Comparison of ENCODE assay signal across 1 cellular context in genomic region chr19:11987405-11988231, GRCh38.
TF ChIP-seq lines count a peak whose summit lies in the region.

No MANE protein-coding gene starts in this region.

TF ChIP-seq in GM12878, 131 proteins besides CTCF, POLR2A, EP300 and RAD21 (continued from another document and continues in another):
- TF ChIP-seq IKZF2 (IDR thresholded peaks at IDR 0.05), result peak; percentile 28 to 39; a peak in 1 of 4 replicates
- TF ChIP-seq PKNOX1 (IDR thresholded peaks at IDR 0.05), result peak; percentile 98
- TF ChIP-seq, protein P1, sequence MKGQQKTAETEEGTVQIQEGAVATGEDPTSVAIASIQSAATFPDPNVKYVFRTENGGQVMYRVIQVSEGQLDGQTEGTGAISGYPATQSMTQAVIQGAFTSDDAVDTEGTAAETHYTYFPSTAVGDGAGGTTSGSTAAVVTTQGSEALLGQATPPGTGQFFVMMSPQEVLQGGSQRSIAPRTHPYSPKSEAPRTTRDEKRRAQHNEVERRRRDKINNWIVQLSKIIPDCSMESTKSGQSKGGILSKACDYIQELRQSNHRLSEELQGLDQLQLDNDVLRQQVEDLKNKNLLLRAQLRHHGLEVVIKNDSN (IDR thresholded peaks at IDR 0.05; ENCODE audit: borderline replicate concordance, extremely low read length, insufficient read depth, low read depth, low read length), result no peak
- peak; percentile 47 for TF ChIP-seq SP1 (IDR thresholded peaks at IDR 0.05; ENCODE audit: low read depth, low read length)
- TF ChIP-seq CBFB (IDR thresholded peaks at IDR 0.05; ENCODE audit: low read depth), result peak; percentile 50; the same call in 1 of the 2 replicates
- TF ChIP-seq POLR2AphosphoS5 (IDR thresholded peaks at IDR 0.05; ENCODE audit: low read length), result peak; percentile 94
- TF ChIP-seq HDAC6 (IDR thresholded peaks at IDR 0.05; ENCODE audit: unreplicated experiment), result peak; percentile 55
- TF ChIP-seq KLF5 (IDR thresholded peaks at IDR 0.05; ENCODE audit: partially characterized antibody), result no peak
- peak; percentile 17; the same call in 1 of the 2 replicates for TF ChIP-seq DPF2 (IDR thresholded peaks at IDR 0.05)
- peak; percentile 86 to 89 for TF ChIP-seq BHLHE40 (IDR thresholded peaks at IDR 0.05; ENCODE audit: borderline replicate concordance in 1 of 2, low read depth in 2 of 2, low read length in 1 of 2)
- no peak for TF ChIP-seq RB1 (IDR thresholded peaks at IDR 0.05; ENCODE audit: borderline replicate concordance)
- TF ChIP-seq TCF3 (IDR thresholded peaks at IDR 0.05; ENCODE audit: borderline replicate concordance, insufficient read depth, low read depth, low read length), result 0 out of 2 replicates have a peak, but pooled peaks have one; percentile 28
- no peak; the same call in 1 of the 2 replicates for TF ChIP-seq MAX (IDR thresholded peaks at IDR 0.05; ENCODE audit: low read depth, low read length)
- no peak for TF ChIP-seq ZNF217 (IDR thresholded peaks at IDR 0.05)
- TF ChIP-seq ATF7 (IDR thresholded peaks at IDR 0.05; ENCODE audit: low read depth), result no peak
- TF ChIP-seq, protein P2, sequence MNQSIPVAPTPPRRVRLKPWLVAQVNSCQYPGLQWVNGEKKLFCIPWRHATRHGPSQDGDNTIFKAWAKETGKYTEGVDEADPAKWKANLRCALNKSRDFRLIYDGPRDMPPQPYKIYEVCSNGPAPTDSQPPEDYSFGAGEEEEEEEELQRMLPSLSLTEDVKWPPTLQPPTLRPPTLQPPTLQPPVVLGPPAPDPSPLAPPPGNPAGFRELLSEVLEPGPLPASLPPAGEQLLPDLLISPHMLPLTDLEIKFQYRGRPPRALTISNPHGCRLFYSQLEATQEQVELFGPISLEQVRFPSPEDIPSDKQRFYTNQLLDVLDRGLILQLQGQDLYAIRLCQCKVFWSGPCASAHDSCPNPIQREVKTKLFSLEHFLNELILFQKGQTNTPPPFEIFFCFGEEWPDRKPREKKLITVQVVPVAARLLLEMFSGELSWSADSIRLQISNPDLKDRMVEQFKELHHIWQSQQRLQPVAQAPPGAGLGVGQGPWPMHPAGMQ (IDR thresholded peaks at IDR 0.05; ENCODE audit: borderline replicate concordance), result no peak
- TF ChIP-seq CEBPB (IDR thresholded peaks at IDR 0.05; ENCODE audit: borderline replicate concordance in 1 of 2, low read depth in 2 of 2, low read length in 2 of 2), result no peak
- peak; percentile 40 for TF ChIP-seq NBN (IDR thresholded peaks at IDR 0.05)
- TF ChIP-seq CHD4 (IDR thresholded peaks at IDR 0.05), result no peak
- 0 out of 2 replicates have a peak, but pooled peaks have one; percentile 53 for TF ChIP-seq CHD2 (IDR thresholded peaks at IDR 0.05; ENCODE audit: borderline replicate concordance, low read depth, low read length)
- TF ChIP-seq, protein P3, sequence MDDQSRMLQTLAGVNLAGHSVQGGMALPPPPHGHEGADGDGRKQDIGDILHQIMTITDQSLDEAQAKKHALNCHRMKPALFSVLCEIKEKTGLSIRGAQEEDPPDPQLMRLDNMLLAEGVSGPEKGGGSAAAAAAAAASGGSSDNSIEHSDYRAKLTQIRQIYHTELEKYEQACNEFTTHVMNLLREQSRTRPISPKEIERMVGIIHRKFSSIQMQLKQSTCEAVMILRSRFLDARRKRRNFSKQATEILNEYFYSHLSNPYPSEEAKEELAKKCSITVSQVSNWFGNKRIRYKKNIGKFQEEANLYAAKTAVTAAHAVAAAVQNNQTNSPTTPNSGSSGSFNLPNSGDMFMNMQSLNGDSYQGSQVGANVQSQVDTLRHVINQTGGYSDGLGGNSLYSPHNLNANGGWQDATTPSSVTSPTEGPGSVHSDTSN (IDR thresholded peaks at IDR 0.05; ENCODE audit: insufficient replicate concordance, low read depth, low read length), result peak; percentile 95
- TF ChIP-seq, protein P4, sequence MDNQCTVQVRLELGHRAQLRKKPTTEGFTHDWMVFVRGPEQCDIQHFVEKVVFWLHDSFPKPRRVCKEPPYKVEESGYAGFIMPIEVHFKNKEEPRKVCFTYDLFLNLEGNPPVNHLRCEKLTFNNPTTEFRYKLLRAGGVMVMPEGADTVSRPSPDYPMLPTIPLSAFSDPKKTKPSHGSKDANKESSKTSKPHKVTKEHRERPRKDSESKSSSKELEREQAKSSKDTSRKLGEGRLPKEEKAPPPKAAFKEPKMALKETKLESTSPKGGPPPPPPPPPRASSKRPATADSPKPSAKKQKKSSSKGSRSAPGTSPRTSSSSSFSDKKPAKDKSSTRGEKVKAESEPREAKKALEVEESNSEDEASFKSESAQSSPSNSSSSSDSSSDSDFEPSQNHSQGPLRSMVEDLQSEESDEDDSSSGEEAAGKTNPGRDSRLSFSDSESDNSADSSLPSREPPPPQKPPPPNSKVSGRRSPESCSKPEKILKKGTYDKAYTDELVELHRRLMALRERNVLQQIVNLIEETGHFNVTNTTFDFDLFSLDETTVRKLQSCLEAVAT (IDR thresholded peaks at IDR 0.05), result no peak; the same call in 1 of the 2 replicates
- TF ChIP-seq, protein P5, sequence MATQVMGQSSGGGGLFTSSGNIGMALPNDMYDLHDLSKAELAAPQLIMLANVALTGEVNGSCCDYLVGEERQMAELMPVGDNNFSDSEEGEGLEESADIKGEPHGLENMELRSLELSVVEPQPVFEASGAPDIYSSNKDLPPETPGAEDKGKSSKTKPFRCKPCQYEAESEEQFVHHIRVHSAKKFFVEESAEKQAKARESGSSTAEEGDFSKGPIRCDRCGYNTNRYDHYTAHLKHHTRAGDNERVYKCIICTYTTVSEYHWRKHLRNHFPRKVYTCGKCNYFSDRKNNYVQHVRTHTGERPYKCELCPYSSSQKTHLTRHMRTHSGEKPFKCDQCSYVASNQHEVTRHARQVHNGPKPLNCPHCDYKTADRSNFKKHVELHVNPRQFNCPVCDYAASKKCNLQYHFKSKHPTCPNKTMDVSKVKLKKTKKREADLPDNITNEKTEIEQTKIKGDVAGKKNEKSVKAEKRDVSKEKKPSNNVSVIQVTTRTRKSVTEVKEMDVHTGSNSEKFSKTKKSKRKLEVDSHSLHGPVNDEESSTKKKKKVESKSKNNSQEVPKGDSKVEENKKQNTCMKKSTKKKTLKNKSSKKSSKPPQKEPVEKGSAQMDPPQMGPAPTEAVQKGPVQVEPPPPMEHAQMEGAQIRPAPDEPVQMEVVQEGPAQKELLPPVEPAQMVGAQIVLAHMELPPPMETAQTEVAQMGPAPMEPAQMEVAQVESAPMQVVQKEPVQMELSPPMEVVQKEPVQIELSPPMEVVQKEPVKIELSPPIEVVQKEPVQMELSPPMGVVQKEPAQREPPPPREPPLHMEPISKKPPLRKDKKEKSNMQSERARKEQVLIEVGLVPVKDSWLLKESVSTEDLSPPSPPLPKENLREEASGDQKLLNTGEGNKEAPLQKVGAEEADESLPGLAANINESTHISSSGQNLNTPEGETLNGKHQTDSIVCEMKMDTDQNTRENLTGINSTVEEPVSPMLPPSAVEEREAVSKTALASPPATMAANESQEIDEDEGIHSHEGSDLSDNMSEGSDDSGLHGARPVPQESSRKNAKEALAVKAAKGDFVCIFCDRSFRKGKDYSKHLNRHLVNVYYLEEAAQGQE (IDR thresholded peaks at IDR 0.05; ENCODE audit: low read depth, low read length), result no peak
- 0 out of 2 replicates have a peak, but pooled peaks have one; percentile 47 for TF ChIP-seq NKRF (conservative IDR thresholded peaks at IDR 0.05)
- peak; percentile 49; the same call in 1 of the 3 replicates for TF ChIP-seq POU2F2 (IDR thresholded peaks at IDR 0.05; ENCODE audit: borderline replicate concordance, low read depth, low read length)
- 0 out of 2 replicates have a peak, but pooled peaks have one; percentile 3 for TF ChIP-seq SMC3 (IDR thresholded peaks at IDR 0.05; ENCODE audit: borderline replicate concordance, low read length)
- 0 out of 2 replicates have a peak, but pooled peaks have one; percentile 21 for TF ChIP-seq TBL1XR1 (IDR thresholded peaks at IDR 0.05; ENCODE audit: low read depth, low read length)
- no peak for TF ChIP-seq ZNF687 (IDR thresholded peaks at IDR 0.05)
- TF ChIP-seq SMAD5 (IDR thresholded peaks at IDR 0.05; ENCODE audit: low read depth), result peak; percentile 35; the same call in 1 of the 2 replicates
- peak; percentile 47; the same call in 1 of the 2 replicates for TF ChIP-seq CBX5 (IDR thresholded peaks at IDR 0.05; ENCODE audit: low read depth)
- TF ChIP-seq LARP7 (IDR thresholded peaks at IDR 0.05), result peak; percentile 71
- TF ChIP-seq, protein P6, sequence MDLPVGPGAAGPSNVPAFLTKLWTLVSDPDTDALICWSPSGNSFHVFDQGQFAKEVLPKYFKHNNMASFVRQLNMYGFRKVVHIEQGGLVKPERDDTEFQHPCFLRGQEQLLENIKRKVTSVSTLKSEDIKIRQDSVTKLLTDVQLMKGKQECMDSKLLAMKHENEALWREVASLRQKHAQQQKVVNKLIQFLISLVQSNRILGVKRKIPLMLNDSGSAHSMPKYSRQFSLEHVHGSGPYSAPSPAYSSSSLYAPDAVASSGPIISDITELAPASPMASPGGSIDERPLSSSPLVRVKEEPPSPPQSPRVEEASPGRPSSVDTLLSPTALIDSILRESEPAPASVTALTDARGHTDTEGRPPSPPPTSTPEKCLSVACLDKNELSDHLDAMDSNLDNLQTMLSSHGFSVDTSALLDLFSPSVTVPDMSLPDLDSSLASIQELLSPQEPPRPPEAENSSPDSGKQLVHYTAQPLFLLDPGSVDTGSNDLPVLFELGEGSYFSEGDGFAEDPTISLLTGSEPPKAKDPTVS (IDR thresholded peaks at IDR 0.05; ENCODE audit: low read depth, low read length), result no peak
- TF ChIP-seq IKZF1 (conservative IDR thresholded peaks at IDR 0.05), result peak; percentile 38
- TF ChIP-seq RAD51 (IDR thresholded peaks at IDR 0.05), result no peak
- no peak for TF ChIP-seq SREBF2 (IDR thresholded peaks at IDR 0.05; ENCODE audit: low read length)
- no peak for TF ChIP-seq MTA2 (IDR thresholded peaks at IDR 0.05; ENCODE audit: low read depth)
- TF ChIP-seq TAF1 (IDR thresholded peaks at IDR 0.05; ENCODE audit: borderline replicate concordance, low read depth, low read length), result peak; percentile 90
- TF ChIP-seq ZNF622 (IDR thresholded peaks at IDR 0.05), result no peak
- TF ChIP-seq BRCA1 (IDR thresholded peaks at IDR 0.05; ENCODE audit: low read depth, low read length), result no peak
- peak; percentile 63; the same call in 1 of the 2 replicates for TF ChIP-seq MXI1 (IDR thresholded peaks at IDR 0.05; ENCODE audit: low read depth, low read length)
- TF ChIP-seq TARDBP (IDR thresholded peaks at IDR 0.05; ENCODE audit: borderline replicate concordance), result no peak
- no peak for TF ChIP-seq FOXK2 (IDR thresholded peaks at IDR 0.05)
- peak; percentile 52; the same call in 1 of the 2 replicates for TF ChIP-seq YY1 (IDR thresholded peaks at IDR 0.05; ENCODE audit: low read depth, low read length)
- TF ChIP-seq BCL11A (IDR thresholded peaks at IDR 0.05; ENCODE audit: low read depth, low read length), result 0 out of 2 replicates have a peak, but pooled peaks have one; percentile 11
- no peak for TF ChIP-seq NR2C2 (IDR thresholded peaks at IDR 0.05; ENCODE audit: borderline replicate concordance, control insufficient read depth, insufficient read length, low read depth)
- 0 out of 2 replicates have a peak, but pooled peaks have one; percentile 10 for TF ChIP-seq HCFC1 (IDR thresholded peaks at IDR 0.05; ENCODE audit: low read length)
